Comparison of ENCODE assay signal across 17 cellular contexts in genomic region chr13:42136518-42136917, GRCh38.
DNase-seq lines count a peak whose midpoint lies in the region; ATAC-seq and TF ChIP-seq lines count a peak whose summit lies in the region.
"Had no signal": no experiment of that assay in that cellular context is flagged by ENCODE, and none has a peak within 500 bp of the region (broad histone marks: within the 10 kb centered on the region; RNA-seq: fewer than 3 reads in every experiment).

No MANE protein-coding gene starts in this region.

- no peak overlapping the region for H3K4me3 Mint-ChIP-seq in mesothelial cell of epicardium
- H3K4me3 Mint-ChIP-seq: B cell; CD4-positive, CD25-positive, alpha-beta regulatory T cell; CD8-positive, alpha-beta T cell had no signal

- peaks cover 3% of the 10 kb centered on the region for H3K9me3 Mint-ChIP-seq in mesothelial cell of epicardium

- POLR2A ChIA-PET in SK-N-SH (lab: Yijun Ruan, JAX): no interaction called here

- H3K36me3 Mint-ChIP-seq in mesothelial cell of epicardium: peaks cover 4% of the 10 kb centered on the region

- H3K4me2 ChIP-seq in SK-N-SH: no peak overlapping the region
- H3K4me2 ChIP-seq in smooth muscle cell: peak overlapping the region; percentile 5
- H3K4me2 ChIP-seq: BLaER1 had no signal

- H3K27me3 Mint-ChIP-seq in mesothelial cell of epicardium (ENCODE audit: low read depth): no peaks in the 10 kb centered on the region
- H3K27me3 Mint-ChIP-seq: B cell; CD4-positive, CD25-positive, alpha-beta regulatory T cell had no signal

- DNase-seq in SK-N-SH: no peak
- no peak for DNase-seq in mesothelial cell of epicardium (ENCODE audit: low spot score in 2 of 2, unreplicated experiment in 2 of 2)
- no peak for DNase-seq in smooth muscle cell (lab: John Stamatoyannopoulos, UW; ENCODE audit: unreplicated experiment)
- DNase-seq in kidney tubule cell (ENCODE audit: low spot score): no peak
- DNase-seq: Caco-2; CD4-positive, CD25-positive, alpha-beta regulatory T cell; CD8-positive, alpha-beta T cell; DMS153; DND-41; GOT3 had no signal

- H3K4me3 ChIP-seq in SK-N-SH (ENCODE audit: low read depth in 2 of 2, low read length in 1 of 2): no peak overlapping the region
- H3K4me3 ChIP-seq in smooth muscle cell: no peak overlapping the region
- H3K4me3 ChIP-seq: BLaER1, HAP-1 had no signal

- H3K4me1 ChIP-seq in SK-N-SH (ENCODE audit: control insufficient read depth in 1 of 2, insufficient read depth in 2 of 2, low read depth in 1 of 2, low read length in 1 of 2) (peaks cover 0 to 24% of the 10 kb centered on the region in 2 experiments; a peak in 3 of 4 replicates), smooth muscle cell (ENCODE audit: low read depth) (no peaks in the 10 kb centered on the region)
- H3K4me1 ChIP-seq: BLaER1 had no signal

- no peak for TF ChIP-seq EP300 in SK-N-SH (IDR thresholded peaks at IDR 0.05; ENCODE audit: borderline replicate concordance in 1 of 2, low read depth in 1 of 2, low read length in 1 of 2)

- H2AFZ ChIP-seq in SK-N-SH (ENCODE audit: low read depth) (no peak overlapping the region), smooth muscle cell (ENCODE audit: low read depth) (no peak overlapping the region)

- H3K27me3 ChIP-seq in SK-N-SH (ENCODE audit: insufficient read depth) (no peaks in the 10 kb centered on the region), smooth muscle cell (ENCODE audit: low read depth) (no peaks in the 10 kb centered on the region)
- H3K27me3 ChIP-seq: BLaER1 had no signal

- H3K9me2 ChIP-seq in SK-N-SH: no peaks in the 10 kb centered on the region

- TF ChIP-seq CTCF in SK-N-SH (IDR thresholded peaks at IDR 0.05): no peak
- TF ChIP-seq CTCF in mesothelial cell of epicardium (IDR thresholded peaks at IDR 0.05; ENCODE audit: unreplicated experiment): no peak
- TF ChIP-seq CTCF in smooth muscle cell (IDR thresholded peaks at IDR 0.05; ENCODE audit: borderline replicate concordance, insufficient read depth, poor library complexity, severe bottlenecking): no peak

- peaks cover 23% of the 10 kb centered on the region for H3F3A ChIP-seq in SK-N-SH (replicated peaks; ENCODE audit: insufficient read depth)
- no peaks in the 10 kb centered on the region for H3F3A ChIP-seq in smooth muscle cell (ENCODE audit: low read depth)

- WGBS in SK-N-SH (ENCODE audit: low lambda C conversion rate): 100% methylated on average over 3 of the region's 3 CpGs
- 39% methylated on average over 3 of the region's 3 CpGs for WGBS in smooth muscle cell (ENCODE audit: low lambda C conversion rate)

- ATAC-seq in SK-N-SH treated with all-trans-retinoic acid at 6 μM for 48 hours (no peak), HG02642 (IDR thresholded peaks at IDR 0.05; ENCODE audit: poor library complexity, unreplicated experiment) (no peak)
- ATAC-seq: CD8-positive, alpha-beta T cell had no signal

- H4K20me1 ChIP-seq in SK-N-SH (ENCODE audit: insufficient read depth) (no peaks in the 10 kb centered on the region), smooth muscle cell (ENCODE audit: low read depth) (no peaks in the 10 kb centered on the region)
- H4K20me1 ChIP-seq: BLaER1 had no signal

- H3K79me2 ChIP-seq in SK-N-SH (ENCODE audit: insufficient read depth): no peaks in the 10 kb centered on the region
- no peaks in the 10 kb centered on the region for H3K79me2 ChIP-seq in smooth muscle cell (ENCODE audit: low read depth)

- H3K36me3 ChIP-seq in SK-N-SH (replicated peaks in 1 of 2; ENCODE audit: control insufficient read depth in 1 of 2, insufficient read depth in 2 of 2, low read length in 1 of 2) (peaks cover 0 to 15% of the 10 kb centered on the region in 2 experiments), smooth muscle cell (ENCODE audit: low read depth) (no peaks in the 10 kb centered on the region)
- H3K36me3 ChIP-seq: HAP-1 had no signal

- CTCF ChIA-PET in SK-N-SH (lab: Yijun Ruan, JAX): no interaction called here

- H3K4me1 Mint-ChIP-seq in mesothelial cell of epicardium: peaks cover 26% of the 10 kb centered on the region
- H3K4me1 Mint-ChIP-seq: B cell had no signal

- H3K9ac ChIP-seq in SK-N-SH (no peak overlapping the region), smooth muscle cell (ENCODE audit: low read depth) (no peak overlapping the region)
- H3K9ac ChIP-seq: BLaER1 had no signal

- H3K9me3 ChIP-seq in SK-N-SH: no peaks in the 10 kb centered on the region
- H3K9me3 ChIP-seq in smooth muscle cell (replicated peaks; ENCODE audit: low read depth): no peaks in the 10 kb centered on the region
- H3K9me3 ChIP-seq: Caco-2, HAP-1 had no signal

- no peak overlapping the region for H3K27ac ChIP-seq in SK-N-SH (ENCODE audit: low read depth in 2 of 2, low read length in 1 of 2)
- no peak overlapping the region for H3K27ac ChIP-seq in smooth muscle cell (ENCODE audit: low read depth)
- H3K27ac ChIP-seq: 22Rv1, BLaER1, C4-2B had no signal

- H3K27ac Mint-ChIP-seq in mesothelial cell of epicardium: peak overlapping the region; percentile 25
- H3K27ac Mint-ChIP-seq: B cell; CD8-positive, alpha-beta T cell had no signal

- TF ChIP-seq RAD21 in SK-N-SH (IDR thresholded peaks at IDR 0.05; ENCODE audit: low read length): no peak

TF ChIP-seq in SK-N-SH treated with all-trans-retinoic acid at 6 μM for 48 hours, 23 proteins besides CTCF, POLR2A, EP300 and RAD21:
- TF ChIP-seq ISL1 (CRISPR knock-in tag; IDR thresholded peaks at IDR 0.05) (0 out of 2 replicates have a peak, but pooled peaks have one; percentile 2), SNAI2 (CRISPR knock-in tag; IDR thresholded peaks at IDR 0.05) (no peak)
TF ChIP-seq in SK-N-SH treated with all-trans-retinoic acid at 6 μM for 48 hours: peak in this region for 1.

TF ChIP-seq in SK-N-SH, 30 proteins besides CTCF, POLR2A, EP300 and RAD21:
- TF ChIP-seq EZH2phosphoT487 (IDR thresholded peaks at IDR 0.05; ENCODE audit: borderline replicate concordance, low read depth): no peak
